Comparison of ENCODE assay signal across 10 cellular contexts in genomic region chr7:6536262-6536770, GRCh38. TPM values are rescaled to one million over a fixed set of nuclear protein-coding genes. Genes with fewer than 3 reads are reported as not detected.
DNase-seq lines count a peak whose midpoint lies in the region; ATAC-seq lines count a peak whose summit lies in the region.
"Had no signal": no experiment of that assay in that cellular context is flagged by ENCODE, and none has a peak within 500 bp of the region (broad histone marks: within the 10 kb centered on the region; RNA-seq: fewer than 3 reads in every experiment).

No MANE protein-coding gene starts in this region.

- no peak overlapping the region for H3K9ac ChIP-seq in iPS-20b (ENCODE audit: low read depth, low read length)

- peak; percentile 39 for DNase-seq in activated CD4-positive, alpha-beta T cell treated with anti-CD3 and anti-CD28 coated beads for 36 hours
- DNase-seq in activated CD4-positive, alpha-beta T cell treated with anti-CD3 and anti-CD28 coated beads for 1 hour, result no peak
- no peak for DNase-seq in T-helper 17 cell
- no peak for DNase-seq in stimulated activated naive CD8-positive, alpha-beta T cell treated with anti-CD3 and anti-CD28 coated beads, Interleukin-15, amount 100 ng/mL, for 72 hours
- no peak for DNase-seq in GF-D8 (lab: John Stamatoyannopoulos, UW)
- no peak for DNase-seq in NCI-H526 treated with DMSO at 0.1 percent for 48 hours (lab: John Stamatoyannopoulos, UW)
- no peak for DNase-seq in HPDE6-E6E7 (ENCODE audit: extremely low spot score)
- DNase-seq: kidney glomerular epithelial cell had no signal

- H3K27me3 ChIP-seq in iPS-20b (ENCODE audit: insufficient read depth, low read length), result peaks cover 48% of the 10 kb centered on the region

- POLR2A ChIA-PET in activated CD4-positive, alpha-beta T cell treated with anti-CD3 and anti-CD28 coated beads for 36 hours (lab: Charles Lee), result no interaction called here

- H3K36me3 ChIP-seq in iPS-20b (ENCODE audit: insufficient read depth, low read depth, low read length), result no peaks in the 10 kb centered on the region

- H3K4me1 ChIP-seq in iPS-20b (ENCODE audit: insufficient read depth, low read length), result 0 out of 2 replicates have a peak, but pooled peaks cover 3% of the 10 kb centered on the region

- H3K4me3 Mint-ChIP-seq in activated CD4-positive, alpha-beta T cell treated with anti-CD3 and anti-CD28 coated beads for 36 hours, result no peak overlapping the region
- no peak overlapping the region for H3K4me3 Mint-ChIP-seq in T-helper 17 cell
- peak overlapping the region; percentile 44 to 53 for H3K4me3 Mint-ChIP-seq in stimulated activated naive CD8-positive, alpha-beta T cell treated with anti-CD3 and anti-CD28 coated beads, Interleukin-15, amount 100 ng/mL, for 72 hours

- peaks cover 7% of the 10 kb centered on the region for H3K4me1 Mint-ChIP-seq in activated CD4-positive, alpha-beta T cell treated with anti-CD3 and anti-CD28 coated beads for 36 hours
- peaks cover 9% of the 10 kb centered on the region for H3K4me1 Mint-ChIP-seq in T-helper 17 cell
- H3K4me1 Mint-ChIP-seq in stimulated activated naive CD8-positive, alpha-beta T cell treated with anti-CD3 and anti-CD28 coated beads, Interleukin-15, amount 100 ng/mL, for 72 hours, result peaks cover 32% of the 10 kb centered on the region

- peak overlapping the region; percentile 70 for H3K4me3 ChIP-seq in iPS-20b (ENCODE audit: low read length)

- H3K9me3 Mint-ChIP-seq in activated CD4-positive, alpha-beta T cell treated with anti-CD3 and anti-CD28 coated beads for 36 hours (ENCODE audit: low read depth), result no peaks in the 10 kb centered on the region
- no peaks in the 10 kb centered on the region for H3K9me3 Mint-ChIP-seq in stimulated activated naive CD8-positive, alpha-beta T cell treated with anti-CD3 and anti-CD28 coated beads, Interleukin-15, amount 100 ng/mL, for 72 hours

- no peak overlapping the region for H3K27ac ChIP-seq in iPS-20b (ENCODE audit: low read length)
- H3K27ac ChIP-seq: C4-2B had no signal

- H3K9me3 ChIP-seq in T-helper 17 cell (ENCODE audit: control insufficient read depth, low read length, poor library complexity, severe bottlenecking) (no peaks in the 10 kb centered on the region), iPS-20b (ENCODE audit: insufficient read depth, low read depth, low read length) (no peaks in the 10 kb centered on the region)

- peaks cover 12% of the 10 kb centered on the region for H3K27me3 Mint-ChIP-seq in activated CD4-positive, alpha-beta T cell treated with anti-CD3 and anti-CD28 coated beads for 36 hours
- peaks cover 26% of the 10 kb centered on the region for H3K27me3 Mint-ChIP-seq in T-helper 17 cell
- H3K27me3 Mint-ChIP-seq in stimulated activated naive CD8-positive, alpha-beta T cell treated with anti-CD3 and anti-CD28 coated beads, Interleukin-15, amount 100 ng/mL, for 72 hours, result peaks cover 42% of the 10 kb centered on the region

- intact Hi-C loops in activated CD4-positive, alpha-beta T cell treated with anti-CD3 and anti-CD28 coated beads for 36 hours (cut with DNase I, micrococcal nuclease), result no loop called here

- no peak overlapping the region for H3K27ac Mint-ChIP-seq in activated CD4-positive, alpha-beta T cell treated with anti-CD3 and anti-CD28 coated beads for 36 hours
- no peak overlapping the region for H3K27ac Mint-ChIP-seq in T-helper 17 cell
- H3K27ac Mint-ChIP-seq in stimulated activated naive CD8-positive, alpha-beta T cell treated with anti-CD3 and anti-CD28 coated beads, Interleukin-15, amount 100 ng/mL, for 72 hours, result no peak overlapping the region

- CTCF ChIA-PET in activated CD4-positive, alpha-beta T cell treated with anti-CD3 and anti-CD28 coated beads for 36 hours (lab: Charles Lee), result interaction anchor here (0.7 kb wide), 1 partner anchor 9 kb away, joined by 3 read pairs; no protein-coding TSS in a partner anchor

- ATAC-seq in activated CD4-positive, alpha-beta T cell treated with anti-CD3 and anti-CD28 coated beads for 36 hours, result peak; percentile 20
- ATAC-seq in T-helper 17 cell, result peak; percentile 20
- peak; percentile 57 for ATAC-seq in stimulated activated naive CD8-positive, alpha-beta T cell treated with anti-CD3 and anti-CD28 coated beads, Interleukin-15, amount 100 ng/mL, for 72 hours

- no peaks in the 10 kb centered on the region for H3K36me3 Mint-ChIP-seq in activated CD4-positive, alpha-beta T cell treated with anti-CD3 and anti-CD28 coated beads for 36 hours (ENCODE audit: low read depth)
- H3K36me3 Mint-ChIP-seq in T-helper 17 cell (ENCODE audit: low read depth), result peaks cover 4% of the 10 kb centered on the region

RNA-seq across cellular contexts. Expression of gene GRID2IP, which starts 14.9 kb away (rescaled TPM):
- under 1 TPM; 0.05 to 0.11 TPM for total RNA-seq in activated CD4-positive, alpha-beta T cell treated with anti-CD3 and anti-CD28 coated beads for 36 hours
- total RNA-seq in T-helper 17 cell, result under 1 TPM; 0.17 to 0.18 TPM

RNA-seq across cellular contexts. Expression of gene ZDHHC4, which starts 40.9 kb away (rescaled TPM):
- 10 to 100 TPM; 30.1 to 34.1 TPM for total RNA-seq in activated CD4-positive, alpha-beta T cell treated with anti-CD3 and anti-CD28 coated beads for 36 hours
- 10 to 100 TPM; 19.1 to 20.6 TPM for total RNA-seq in T-helper 17 cell

RNA-seq across cellular contexts. Expression of gene KDELR2, which starts 52.4 kb away (rescaled TPM):
- total RNA-seq in activated CD4-positive, alpha-beta T cell treated with anti-CD3 and anti-CD28 coated beads for 36 hours, result 10 to 100 TPM; 67.2 to 78.7 TPM
- 10 to 100 TPM; 38.3 to 38.4 TPM for total RNA-seq in T-helper 17 cell

RNA-seq across cellular contexts. Expression of gene INTS15, which starts 53.5 kb away (rescaled TPM):
- total RNA-seq in activated CD4-positive, alpha-beta T cell treated with anti-CD3 and anti-CD28 coated beads for 36 hours, result 10 to 100 TPM; 27.8 to 31.8 TPM
- total RNA-seq in T-helper 17 cell, result 10 to 100 TPM; 50.5 to 50.7 TPM

Comparison
In these comparisons a context has a peak if more than half of its experiments do, and no peak if none do; other contexts are left out.
1. H3K4me3 Mint-ChIP-seq: peak in stimulated activated naive CD8-positive, alpha-beta T cell treated with anti-CD3 and anti-CD28 coated beads, Interleukin-15, amount 100 ng/mL, for 72 hours (2 of 2); none in activated CD4-positive, alpha-beta T cell treated with anti-CD3 and anti-CD28 coated beads for 36 hours (single experiment) and T-helper 17 cell (single experiment).
2. Peak in every context shown above with its lines, with median percentiles within 50 percentile points of each other: ATAC-seq.